In the genomic region with DNA sequence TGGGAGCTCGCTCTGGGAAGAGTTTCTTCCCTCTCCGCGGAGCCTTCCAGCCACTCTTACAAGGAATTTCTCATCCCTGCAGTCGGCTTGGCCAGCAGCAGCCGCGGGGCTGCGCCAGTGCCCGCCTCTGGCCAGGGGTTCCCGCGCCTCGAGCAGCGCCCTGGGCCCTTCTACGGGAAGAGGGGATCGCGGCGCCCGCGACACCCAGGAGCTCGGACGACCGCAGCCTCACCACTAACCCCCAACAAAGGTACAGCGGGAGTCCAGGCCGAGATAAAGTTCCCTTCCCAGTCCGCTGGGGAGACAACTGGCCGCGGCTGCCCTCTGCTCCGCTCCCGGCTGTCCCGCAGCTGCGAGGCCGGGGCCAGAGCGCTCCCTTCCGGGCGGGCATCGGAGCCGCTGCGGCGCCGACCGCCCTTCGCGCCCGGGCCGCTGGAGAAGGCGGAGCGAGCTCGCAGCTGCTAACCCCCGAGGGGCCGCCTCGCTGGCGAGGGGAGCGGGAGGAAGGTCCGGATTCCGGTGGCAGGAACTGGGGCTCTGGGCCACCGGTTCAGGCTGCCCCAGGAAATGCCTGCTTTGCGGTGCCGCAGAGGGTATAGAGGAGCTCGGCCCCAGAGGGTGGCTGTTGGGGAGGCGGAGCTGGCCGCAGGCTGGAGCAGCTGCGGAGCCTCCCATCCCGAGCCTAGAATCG, we compare ENCODE assay signal across 8 cellular contexts. TPM values are rescaled to one million over a fixed set of nuclear protein-coding genes. Genes with fewer than 3 reads are reported as not detected.
DNase-seq lines count a peak whose midpoint lies in the region; ATAC-seq and TF ChIP-seq lines count a peak whose summit lies in the region.

No MANE protein-coding gene starts in this region.

- H3K4me3 ChIP-seq in retinal pigment epithelial cell (ENCODE audit: low read length), result peak overlapping the region; percentile 55

- H3K27me3 Mint-ChIP-seq in glutamatergic neuron (ENCODE audit: unreplicated experiment), result peaks cover 39% of the 10 kb centered on the region

- TF ChIP-seq CTCF in glutamatergic neuron (IDR thresholded peaks at IDR 0.05; ENCODE audit: partially characterized antibody, unreplicated experiment), result no peak
- TF ChIP-seq CTCF in retinal pigment epithelial cell (conservative IDR thresholded peaks at IDR 0.05; ENCODE audit: low read depth, low read length), result peak; percentile 48

- peaks cover 13% of the 10 kb centered on the region for H3K9me3 Mint-ChIP-seq in glutamatergic neuron (ENCODE audit: unreplicated experiment)

- H3K4me3 Mint-ChIP-seq in glutamatergic neuron (ENCODE audit: unreplicated experiment), result peak overlapping the region; percentile 68

- no peak for ATAC-seq in HG02840 (IDR thresholded peaks at IDR 0.05; ENCODE audit: low FRiP score, unreplicated experiment)
- ATAC-seq in GM21786 (IDR thresholded peaks at IDR 0.05; ENCODE audit: unreplicated experiment), result no peak

- H3K27ac Mint-ChIP-seq in glutamatergic neuron (ENCODE audit: unreplicated experiment), result no peak overlapping the region

- peaks cover 11% of the 10 kb centered on the region for H3K4me1 Mint-ChIP-seq in glutamatergic neuron (ENCODE audit: low read depth, unreplicated experiment)

- DNase-seq in stimulated activated CD4-positive, alpha-beta T cell treated with anti-CD3 and anti-CD28 coated beads, Interleukin-12 subunit alpha, Interleukin-12 subunit beta, amount 100 ng/mL, for 4 hours, result peak; percentile 27
- no peak for DNase-seq in stimulated activated CD4-positive, alpha-beta T cell treated with anti-CD3 and anti-CD28 coated beads, Interleukin-2, amount 100 ng/mL, for 48 hours
- DNase-seq in activated CD8-positive, alpha-beta memory T cell treated with anti-CD3 and anti-CD28 coated beads, Interleukin-2, amount 50 U/mL, for 48 hours, result peak; percentile 78
- peak; percentile 77 for DNase-seq in glutamatergic neuron
- DNase-seq in retinal pigment epithelial cell (ENCODE audit: low read depth), result no peak
- DNase-seq in NCI-H510A treated with DMSO at 0.1 percent for 48 hours (lab: John Stamatoyannopoulos, UW), result no peak

- H3K36me3 Mint-ChIP-seq in glutamatergic neuron (ENCODE audit: unreplicated experiment), result peaks cover 16% of the 10 kb centered on the region

RNA-seq across cellular contexts. Expression of gene HS3ST3B1, which starts 3.6 kb away (rescaled TPM):
- 2.4 TPM for total RNA-seq in glutamatergic neuron (ENCODE audit: unreplicated experiment)

Comparison
In these comparisons a context has a peak if more than half of its experiments do, and no peak if none do; other contexts are left out.
1. DNase-seq: peak in stimulated activated CD4-positive, alpha-beta T cell treated with anti-CD3 and anti-CD28 coated beads, Interleukin-12 subunit alpha, Interleukin-12 subunit beta, amount 100 ng/mL, for 4 hours (single experiment), activated CD8-positive, alpha-beta memory T cell treated with anti-CD3 and anti-CD28 coated beads, Interleukin-2, amount 50 U/mL, for 48 hours (single experiment) and glutamatergic neuron (single experiment); none in stimulated activated CD4-positive, alpha-beta T cell treated with anti-CD3 and anti-CD28 coated beads, Interleukin-2, amount 100 ng/mL, for 48 hours (0 of 2), retinal pigment epithelial cell (single experiment) and NCI-H510A treated with DMSO at 0.1 percent for 48 hours (single experiment).